In the genomic region with DNA sequence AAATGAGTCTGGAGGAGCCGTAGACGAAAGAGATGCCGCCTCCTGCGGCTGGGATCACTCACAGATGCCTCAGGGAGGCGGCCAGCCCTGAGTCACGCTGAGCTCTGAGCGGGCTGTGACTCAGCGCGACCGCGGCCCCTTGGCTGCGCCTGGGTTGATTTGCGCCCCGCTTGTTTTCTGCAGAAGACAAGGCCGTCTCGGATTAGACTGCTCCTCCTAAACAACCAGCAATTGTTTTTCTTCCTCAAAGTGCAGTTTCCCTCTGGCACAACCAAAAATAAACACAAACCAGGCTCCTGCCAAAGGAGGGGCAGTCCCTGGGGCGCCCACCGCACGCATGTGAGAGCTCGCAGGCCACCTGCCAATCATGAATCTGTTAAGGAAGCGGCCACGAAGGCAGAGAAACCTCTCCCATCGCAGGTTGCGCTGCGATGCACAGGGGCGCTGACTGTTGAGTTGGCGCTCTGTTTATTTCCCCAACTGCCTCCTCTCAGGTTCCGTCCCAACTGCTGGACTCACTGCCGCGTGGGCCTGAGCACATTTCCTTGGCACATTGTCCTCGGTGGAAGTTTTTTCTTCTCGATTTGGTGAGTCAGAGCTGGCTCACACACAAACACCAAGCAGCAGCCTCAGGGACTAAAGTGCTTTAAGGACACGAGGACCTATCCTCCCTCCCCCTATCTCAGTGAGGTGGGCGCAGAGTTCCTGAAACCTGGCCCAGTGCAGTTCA, we compare ENCODE assay signal across 8 cellular contexts.
A peak's percentile ranks its signal among the peaks of the same experiment; 100 is the strongest.
DNase-seq lines count a peak whose midpoint lies in the region; ATAC-seq and TF ChIP-seq lines count a peak whose summit lies in the region.

No MANE protein-coding gene starts in this region.

- peaks cover 5 to 8% of the 10 kb centered on the region in 2 donors for H3K4me1 ChIP-seq in esophagus (ENCODE audit: control insufficient read depth in 2 of 2, insufficient read depth in 2 of 2, low read length in 1 of 2)

- DNase-seq in NCI-H69 (lab: John Stamatoyannopoulos, UW) = peak; percentile 68
- peak; percentile 42 for DNase-seq in activated T-cell treated with anti-CD3 and anti-CD28 coated beads for 1 hour (ENCODE audit: low read depth)
- peak in 4 of 10 donors; percentile 1 to 50 (median 12) for DNase-seq in naive thymus-derived CD8-positive, alpha-beta T cell
- peak; percentile 73 for DNase-seq in stimulated activated naive B cell treated with anti-CD40 and anti-IgM and Interleukin-4, amounts not matched to agents 10 μg/mL and 1 μg/mL and 100 μg/mL, for 72 hours
- no peak for DNase-seq in ACHN

- H3K4me1 Mint-ChIP-seq in naive thymus-derived CD8-positive, alpha-beta T cell = peaks cover 0 to 14% (median 4%) of the 10 kb centered on the region in 4 donors
- peaks cover 11 to 15% of the 10 kb centered on the region in 2 donors for H3K4me1 Mint-ChIP-seq in stimulated activated naive B cell treated with anti-CD40 and anti-IgM and Interleukin-4, amounts not matched to agents 10 μg/mL and 1 μg/mL and 100 μg/mL, for 72 hours

- POLR2A ChIA-PET in naive thymus-derived CD8-positive, alpha-beta T cell (lab: Charles Lee) = interaction anchor here (0.6 kb wide), 1 partner anchor 9 kb away, joined by 3 read pairs; no protein-coding TSS in a partner anchor

- peaks cover 0 to 20% (median 4%) of the 10 kb centered on the region in 5 donors for H3K27me3 Mint-ChIP-seq in naive thymus-derived CD8-positive, alpha-beta T cell
- H3K27me3 Mint-ChIP-seq in stimulated activated naive B cell treated with anti-CD40 and anti-IgM and Interleukin-4, amounts not matched to agents 10 μg/mL and 1 μg/mL and 100 μg/mL, for 72 hours = peaks cover 0 to 3% of the 10 kb centered on the region in 2 donors

- peak; percentile 82 for ATAC-seq in HG02571 (IDR thresholded peaks at IDR 0.05; ENCODE audit: unreplicated experiment)
- ATAC-seq in naive thymus-derived CD8-positive, alpha-beta T cell = peak; percentile 75 to 83
- peak; percentile 93 to 94 for ATAC-seq in stimulated activated naive B cell treated with anti-CD40 and anti-IgM and Interleukin-4, amounts not matched to agents 10 μg/mL and 1 μg/mL and 100 μg/mL, for 72 hours (replicated peaks)

- no peaks in the 10 kb centered on the region for H3K36me3 ChIP-seq in esophagus (ENCODE audit: control insufficient read depth in 2 of 2, insufficient read depth in 2 of 2, low read length in 1 of 2)

- WGBS in esophagus, 2 donors = 5 to 20% methylated on average over 32 to 34 of the region's 34 CpGs

- H3K9me3 ChIP-seq in esophagus (ENCODE audit: control insufficient read depth in 2 of 2, insufficient read depth in 1 of 2, low read depth in 1 of 2, low read length in 1 of 2) = no peaks in the 10 kb centered on the region

- H3K27ac Mint-ChIP-seq in naive thymus-derived CD8-positive, alpha-beta T cell = peak overlapping the region in 4 of 10 donors; percentile 24 to 68 (median 36)
- peak overlapping the region; percentile 81 for H3K27ac Mint-ChIP-seq in stimulated activated naive B cell treated with anti-CD40 and anti-IgM and Interleukin-4, amounts not matched to agents 10 μg/mL and 1 μg/mL and 100 μg/mL, for 72 hours

- H3K9me3 Mint-ChIP-seq in naive thymus-derived CD8-positive, alpha-beta T cell = peaks cover 0 to 3% (median 0%) of the 10 kb centered on the region in 9 donors
- peaks cover 0 to 2% of the 10 kb centered on the region in 2 donors for H3K9me3 Mint-ChIP-seq in stimulated activated naive B cell treated with anti-CD40 and anti-IgM and Interleukin-4, amounts not matched to agents 10 μg/mL and 1 μg/mL and 100 μg/mL, for 72 hours

- TF ChIP-seq POLR2A in GM10847 (IDR thresholded peaks at IDR 0.05; ENCODE audit: extremely low read depth, insufficient read length) = peak; percentile 20

- H3K27ac ChIP-seq in esophagus (ENCODE audit: low read depth in 2 of 2, low read length in 1 of 2) = peak overlapping the region; percentile 89

- H3K4me3 Mint-ChIP-seq in naive thymus-derived CD8-positive, alpha-beta T cell = peak overlapping the region; percentile 65 to 83 (median 75)
- peak overlapping the region; percentile 81 for H3K4me3 Mint-ChIP-seq in stimulated activated naive B cell treated with anti-CD40 and anti-IgM and Interleukin-4, amounts not matched to agents 10 μg/mL and 1 μg/mL and 100 μg/mL, for 72 hours

- H3K27me3 ChIP-seq in esophagus (ENCODE audit: control insufficient read depth in 1 of 2, insufficient read depth in 2 of 2, low read length in 2 of 2) = no peaks in the 10 kb centered on the region

- H3K4me3 ChIP-seq in esophagus (ENCODE audit: low read depth in 1 of 2, low read length in 2 of 2) = peak overlapping the region; percentile 4 to 34

- peaks cover 0 to 4% (median 2%) of the 10 kb centered on the region in 3 donors for H3K36me3 Mint-ChIP-seq in naive thymus-derived CD8-positive, alpha-beta T cell
- no peaks in the 10 kb centered on the region for H3K36me3 Mint-ChIP-seq in stimulated activated naive B cell treated with anti-CD40 and anti-IgM and Interleukin-4, amounts not matched to agents 10 μg/mL and 1 μg/mL and 100 μg/mL, for 72 hours

- in situ Hi-C loops in ACHN (cut with HindIII; ENCODE audit: low pct_ligation_motif_present, low pct_unique_long_range_greater_than_20kb, low sequenced_read_pairs) = no loop called here
